14 cellular contexts compared by ENCODE assay signal in genomic region chr3:43531835-43532234, GRCh38.
DNase-seq lines count a peak whose midpoint lies in the region; ATAC-seq lines count a peak whose summit lies in the region.
"Had no signal": no experiment of that assay in that cellular context is flagged by ENCODE, and none has a peak within 500 bp of the region (broad histone marks: within the 10 kb centered on the region; RNA-seq: fewer than 3 reads in every experiment).

No MANE protein-coding gene starts in this region.

- H3K4me1 Mint-ChIP-seq in activated naive CD8-positive, alpha-beta T cell treated with anti-CD3 and anti-CD28 coated beads, Interleukin-2, amount 50 U/mL, for 24 hours: peaks cover 18% of the 10 kb centered on the region
- H3K4me1 Mint-ChIP-seq in activated naive CD8-positive, alpha-beta T cell treated with anti-CD3 and anti-CD28 coated beads for 36 hours: no peaks in the 10 kb centered on the region
- H3K4me1 Mint-ChIP-seq: nephron had no signal

- H3K36me3 Mint-ChIP-seq in activated naive CD8-positive, alpha-beta T cell treated with anti-CD3 and anti-CD28 coated beads, Interleukin-2, amount 50 U/mL, for 24 hours (ENCODE audit: low read depth): peaks cover 6% of the 10 kb centered on the region
- peaks cover 11% of the 10 kb centered on the region for H3K36me3 Mint-ChIP-seq in activated naive CD8-positive, alpha-beta T cell treated with anti-CD3 and anti-CD28 coated beads for 36 hours

- H3K4me3 ChIP-seq in skeletal muscle cell (ENCODE audit: low read depth, low read length): no peak overlapping the region
- H3K4me3 ChIP-seq: HAP-1, uterus had no signal

- no peak for DNase-seq in activated naive CD8-positive, alpha-beta T cell treated with anti-CD3 and anti-CD28 coated beads, Interleukin-2, amount 50 U/mL, for 24 hours
- DNase-seq in activated naive CD8-positive, alpha-beta T cell treated with anti-CD3 and anti-CD28 coated beads for 36 hours: no peak
- DNase-seq in NCI-H460 (ENCODE audit: extremely low read depth, low read depth) (peak; percentile 3), dermis blood vessel endothelial cell (peak; percentile 50), skeletal muscle cell (ENCODE audit: low read depth) (peak; percentile 46), T-helper 9 cell (no peak)
- no peak for DNase-seq in central memory CD4-positive, alpha-beta T cell
- DNase-seq: activated CD8-positive, alpha-beta memory T cell treated with anti-CD3 and anti-CD28 coated beads, Interleukin-2, amount 50 U/mL, for 4 hours; NCI-H2171; small intestine; uterus had no signal

- peaks cover 11% of the 10 kb centered on the region for H3K9me3 Mint-ChIP-seq in activated naive CD8-positive, alpha-beta T cell treated with anti-CD3 and anti-CD28 coated beads, Interleukin-2, amount 50 U/mL, for 24 hours
- H3K9me3 Mint-ChIP-seq in activated naive CD8-positive, alpha-beta T cell treated with anti-CD3 and anti-CD28 coated beads for 36 hours: peaks cover 7% of the 10 kb centered on the region

- H3K27ac Mint-ChIP-seq in activated naive CD8-positive, alpha-beta T cell treated with anti-CD3 and anti-CD28 coated beads, Interleukin-2, amount 50 U/mL, for 24 hours: no peak overlapping the region
- no peak overlapping the region for H3K27ac Mint-ChIP-seq in activated naive CD8-positive, alpha-beta T cell treated with anti-CD3 and anti-CD28 coated beads for 36 hours
- H3K27ac Mint-ChIP-seq: nephron had no signal

- H3K27me3 Mint-ChIP-seq in activated naive CD8-positive, alpha-beta T cell treated with anti-CD3 and anti-CD28 coated beads, Interleukin-2, amount 50 U/mL, for 24 hours: no peaks in the 10 kb centered on the region
- H3K27me3 Mint-ChIP-seq in activated naive CD8-positive, alpha-beta T cell treated with anti-CD3 and anti-CD28 coated beads for 36 hours: no peaks in the 10 kb centered on the region

- H3K4me3 Mint-ChIP-seq in activated naive CD8-positive, alpha-beta T cell treated with anti-CD3 and anti-CD28 coated beads, Interleukin-2, amount 50 U/mL, for 24 hours: no peak overlapping the region
- no peak overlapping the region for H3K4me3 Mint-ChIP-seq in activated naive CD8-positive, alpha-beta T cell treated with anti-CD3 and anti-CD28 coated beads for 36 hours
- H3K4me3 Mint-ChIP-seq: nephron had no signal

- ATAC-seq in activated naive CD8-positive, alpha-beta T cell treated with anti-CD3 and anti-CD28 coated beads, Interleukin-2, amount 50 U/mL, for 24 hours: peak; percentile 93
- no peak for ATAC-seq in HG03175 (IDR thresholded peaks at IDR 0.05; ENCODE audit: unreplicated experiment)

Comparison
In these comparisons a context has a peak if more than half of its experiments do, and no peak if none do; other contexts are left out.
1. DNase-seq: peak in NCI-H460 (single experiment), dermis blood vessel endothelial cell (single experiment) and skeletal muscle cell (single experiment); none in activated naive CD8-positive, alpha-beta T cell treated with anti-CD3 and anti-CD28 coated beads, Interleukin-2, amount 50 U/mL, for 24 hours (single experiment), activated naive CD8-positive, alpha-beta T cell treated with anti-CD3 and anti-CD28 coated beads for 36 hours (single experiment), central memory CD4-positive, alpha-beta T cell (single experiment) and T-helper 9 cell (single experiment).